ENCODE assay signal across 19 cellular contexts in genomic region chr13:75873499-75873898, GRCh38.
A peak's percentile ranks its signal among the peaks of the same experiment; 100 is the strongest.
DNase-seq lines count a peak whose midpoint lies in the region; ATAC-seq, FAIRE-seq and TF ChIP-seq lines count a peak whose summit lies in the region.
"Had no signal": no experiment of that assay in that cellular context is flagged by ENCODE, and none has a peak within 500 bp of the region (broad histone marks: within the 10 kb centered on the region; RNA-seq: fewer than 3 reads in every experiment).

No MANE protein-coding gene starts in this region.

- no peak overlapping the region for H4K8ac ChIP-seq in IMR-90 (ENCODE audit: low read depth in 2 of 2, low read length in 2 of 2)
- H4K8ac ChIP-seq in trophoblast cell (ENCODE audit: low read depth, low read length): no peak overlapping the region

- BruUV-seq in HepG2 (replicated peaks; lab: Mats Ljungman, UMichigan) (no TSS peak), IMR-90 (replicated peaks; lab: Mats Ljungman, UMichigan) (no TSS peak)

- no peak overlapping the region for H2AK9ac ChIP-seq in IMR-90 (replicated peaks; ENCODE audit: low read depth, low read length, poor library complexity)

- no peak overlapping the region for H3K9ac ChIP-seq in HepG2 (ENCODE audit: insufficient read depth, low read depth, low read length)
- no peak overlapping the region for H3K9ac ChIP-seq in IMR-90 (ENCODE audit: low read depth, low read length)
- H3K9ac ChIP-seq in trophoblast cell (ENCODE audit: low read length): no peak overlapping the region
- H3K9ac ChIP-seq: GM23248 had no signal

- H3K36me3 ChIP-seq in HepG2 (replicated peaks in 1 of 2; ENCODE audit: control insufficient read depth in 1 of 2, insufficient read depth in 2 of 2, low read length in 2 of 2) (no peaks in the 10 kb centered on the region), right lobe of liver (no peaks in the 10 kb centered on the region), IMR-90 (ENCODE audit: control insufficient read depth, insufficient read depth, low read length) (no peaks in the 10 kb centered on the region), trophoblast cell (ENCODE audit: control insufficient read depth in 1 of 2, insufficient read depth in 2 of 2, low read length in 2 of 2) (no peaks in the 10 kb centered on the region), tibial artery (no peaks in the 10 kb centered on the region)

- no peak overlapping the region for H3K23ac ChIP-seq in IMR-90 (ENCODE audit: low read depth, low read length)
- no peak overlapping the region for H3K23ac ChIP-seq in trophoblast cell (ENCODE audit: low read length)

- H3K56ac ChIP-seq in IMR-90 (ENCODE audit: extremely low read depth, insufficient read depth, low read length): no peak overlapping the region

- no peak overlapping the region for H4K12ac ChIP-seq in trophoblast cell (ENCODE audit: low read depth, low read length)

- H3K27me3 ChIP-seq in HepG2 (ENCODE audit: control insufficient read depth in 1 of 2, insufficient read depth in 2 of 2, low read length in 2 of 2) (peaks cover 0 to 15% of the 10 kb centered on the region in 2 experiments; a peak in 2 of 5 replicates), right lobe of liver (no peaks in the 10 kb centered on the region), IMR-90 (ENCODE audit: control insufficient read depth, insufficient read depth, low read length) (peaks cover 4% of the 10 kb centered on the region), trophoblast cell (ENCODE audit: insufficient read depth, low read length) (no peaks in the 10 kb centered on the region), tibial artery (no peaks in the 10 kb centered on the region)

- H2AK5ac ChIP-seq in IMR-90 (ENCODE audit: low read depth, low read length): no peak overlapping the region
- no peak overlapping the region for H2AK5ac ChIP-seq in trophoblast cell (ENCODE audit: low read length)

- H3K79me2 ChIP-seq in HepG2 (ENCODE audit: insufficient read depth, low read length): no peaks in the 10 kb centered on the region
- H3K79me2 ChIP-seq in trophoblast cell (ENCODE audit: control insufficient read depth, insufficient read depth, low read length, poor library complexity): no peaks in the 10 kb centered on the region

- POLR2A ChIA-PET in HepG2 (lab: Yijun Ruan, JAX): no interaction called here
- POLR2A ChIA-PET in IMR-90 (lab: Charles Lee; ENCODE audit: unreplicated experiment): no interaction called here

- H3K27ac ChIP-seq in HepG2 (ENCODE audit: extremely low read length, insufficient read depth, low read length): no peak overlapping the region
- no peak overlapping the region for H3K27ac ChIP-seq in right lobe of liver
- no peak overlapping the region for H3K27ac ChIP-seq in IMR-90 (ENCODE audit: insufficient read depth, low read length)
- no peak overlapping the region for H3K27ac ChIP-seq in trophoblast cell (ENCODE audit: low read depth, low read length)
- no peak overlapping the region for H3K27ac ChIP-seq in tibial artery
- H3K27ac ChIP-seq: GM23248 had no signal

- H2BK5ac ChIP-seq in IMR-90 (ENCODE audit: low read depth, low read length, poor library complexity, severe bottlenecking) (no peak overlapping the region), trophoblast cell (ENCODE audit: low read depth, low read length, poor library complexity) (no peak overlapping the region)

- 73% methylated on average over 10 of the region's 10 CpGs for WGBS in HepG2 (ENCODE audit: low lambda C conversion rate)
- WGBS in right lobe of liver (ENCODE audit: insufficient coverage, low coverage, low lambda C conversion rate, missing lambda C conversion rate): 67% methylated on average over 9 of the region's 10 CpGs
- WGBS in IMR-90 (ENCODE audit: extremely low coverage in 2 of 2, insufficient read length in 1 of 2), 2 experiments: no CpG with 5 or more reads among the region's 10 CpGs
- no CpG with 5 or more reads among the region's 10 CpGs for WGBS in trophoblast cell (ENCODE audit: extremely low coverage, insufficient coverage, insufficient read length)

- TF ChIP-seq CTCF in HepG2 (CRISPR knock-in tag; IDR thresholded peaks at IDR 0.05) (no peak), right lobe of liver (IDR thresholded peaks at IDR 0.05) (no peak), IMR-90 (conservative IDR thresholded peaks at IDR 0.05; ENCODE audit: low read depth, low read length) (no peak), nephron progenitor cell (IDR thresholded peaks at IDR 0.05) (no peak), tibial artery (IDR thresholded peaks at IDR 0.05) (no peak)

- H2AFZ ChIP-seq in HepG2 (ENCODE audit: low read length) (no peak overlapping the region), IMR-90 (replicated peaks; ENCODE audit: low read length, poor library complexity) (no peak overlapping the region), trophoblast cell (ENCODE audit: insufficient read depth, low read length, poor library complexity) (no peak overlapping the region)
- H2AFZ ChIP-seq: GM23248 had no signal

- H4K91ac ChIP-seq in IMR-90 (ENCODE audit: insufficient read depth, low read depth, low read length) (no peak overlapping the region), trophoblast cell (ENCODE audit: low read depth, low read length) (no peak overlapping the region)

- in situ Hi-C loops in HepG2 (cut with HindIII; ENCODE audit: extremely low pct_ligation_motif_present, low pct_unique_long_range_greater_than_20kb): no loop called here
- in situ Hi-C loops in IMR-90 (cut with MboI; ENCODE audit: low sequenced_read_pairs): no loop called here

- H4K5ac ChIP-seq in IMR-90 (ENCODE audit: low read depth, low read length): no peak overlapping the region

- intact Hi-C loops in HepG2 (cut with micrococcal nuclease; ENCODE audit: unreplicated experiment) (no loop called here), right lobe of liver (cut with DNase I) (loop anchor here (10.0 kb wide), 2 partner anchors 141 to 601 kb away; no protein-coding TSS in a partner anchor), IMR-90 (cut with micrococcal nuclease) (loop anchor here (10.0 kb wide), 1 partner anchor 1111 kb away; no protein-coding TSS in a partner anchor), tibial artery (cut with DNase I; ENCODE audit: low total_unique reads) (no loop called here)

- TF ChIP-seq EP300 in HepG2 (IDR thresholded peaks at IDR 0.05; ENCODE audit: low read depth in 2 of 2, low read length in 2 of 2) (no peak), HepG2 (CRISPR knock-in tag; IDR thresholded peaks at IDR 0.05; ENCODE audit: borderline replicate concordance) (no peak)

- no peak overlapping the region for H3K27ac Mint-ChIP-seq in nephron progenitor cell
- H3K27ac Mint-ChIP-seq: B cell; CD4-positive, alpha-beta T cell had no signal

- TF ChIP-seq RAD21 in HepG2 (CRISPR knock-in tag; IDR thresholded peaks at IDR 0.05): no peak
- TF ChIP-seq RAD21 in IMR-90 (IDR thresholded peaks at IDR 0.05; ENCODE audit: low read length): no peak

- CTCF ChIA-PET in HepG2 (lab: Yijun Ruan, JAX; ENCODE audit: low intra/inter-chr PET ratio, low total read pairs): no interaction called here
- CTCF ChIA-PET in IMR-90 (lab: Yijun Ruan, JAX): interaction anchor here (0.5 kb wide), 1 partner anchor 865 kb away, joined by 3 read pairs; no protein-coding TSS in a partner anchor

- dilution Hi-C loops in IMR-90 (cut with HindIII; ENCODE audit: low sequenced_read_pairs, unreplicated experiment): no loop called here

- ATAC-seq in HepG2 (no peak), right lobe of liver (no peak), IMR-90 (ENCODE audit: low read depth) (no peak)

- H3K18ac ChIP-seq in IMR-90 (ENCODE audit: low read depth, low read length): no peak overlapping the region
- no peak overlapping the region for H3K18ac ChIP-seq in trophoblast cell (ENCODE audit: low read length)

- H3K9me1 ChIP-seq in IMR-90 (ENCODE audit: insufficient read depth, low read length): no peaks in the 10 kb centered on the region; the same call in 1 of the 2 replicates

- no peak overlapping the region for H2BK20ac ChIP-seq in IMR-90 (ENCODE audit: low read depth, low read length)

- H3K4ac ChIP-seq in IMR-90 (ENCODE audit: low read depth, low read length): no peak overlapping the region
- no peak overlapping the region for H3K4ac ChIP-seq in trophoblast cell (ENCODE audit: low read depth, low read length)

- H3K27me3 Mint-ChIP-seq in nephron progenitor cell (ENCODE audit: low read depth, poor library complexity): peaks cover 4% of the 10 kb centered on the region

- H3K4me3 Mint-ChIP-seq in nephron progenitor cell: no peak overlapping the region
- H3K4me3 Mint-ChIP-seq: B cell; CD4-positive, alpha-beta T cell had no signal

- H2BK120ac ChIP-seq in IMR-90 (ENCODE audit: low read depth, low read length) (no peak overlapping the region), trophoblast cell (ENCODE audit: insufficient read depth, low read length, poor library complexity) (no peak overlapping the region)

- TF ChIP-seq POLR2A in HepG2 (IDR thresholded peaks at IDR 0.05; ENCODE audit: insufficient read depth in 1 of 2, low read depth in 2 of 2, low read length in 2 of 2) (no peak), right lobe of liver (IDR thresholded peaks at IDR 0.05) (no peak), IMR-90 (IDR thresholded peaks at IDR 0.05; ENCODE audit: low read depth, low read length) (no peak)

- no peak for FAIRE-seq in HepG2 (lab: Jason Lieb, UNC)
- FAIRE-seq: D721Med, G401.6, GM12891, GM19239, H54, HTR-8/SVneo had no signal

- H4K20me1 ChIP-seq in HepG2 (ENCODE audit: insufficient read depth, low read length) (no peaks in the 10 kb centered on the region), IMR-90 (ENCODE audit: insufficient read depth, low read length) (no peaks in the 10 kb centered on the region)

- H3K4me1 Mint-ChIP-seq in nephron progenitor cell: peaks cover 40% of the 10 kb centered on the region

- H3K9me3 Mint-ChIP-seq in nephron progenitor cell: no peaks in the 10 kb centered on the region
- H3K9me3 Mint-ChIP-seq: CD4-positive, alpha-beta T cell had no signal

- H2BK15ac ChIP-seq in IMR-90 (ENCODE audit: low read depth, low read length): no peak overlapping the region

- DNase-seq in HepG2 (ENCODE audit: low spot score) (no peak), right lobe of liver (no peak), IMR-90 (no peak), amniotic epithelial cell (ENCODE audit: low read depth) (peak; percentile 49), nephron progenitor cell (no peak), trophoblast cell (no peak), tibial artery (no peak)
- DNase-seq: C1 segment of cervical spinal cord; Caco-2; CD4-positive, alpha-beta T cell; GM23248; HCEC 1CT had no signal

- H3K79me1 ChIP-seq in IMR-90 (ENCODE audit: low read depth in 1 of 2, low read length in 2 of 2) (no peaks in the 10 kb centered on the region), trophoblast cell (ENCODE audit: low read length) (peaks cover 2% of the 10 kb centered on the region)

- H3K9me3 ChIP-seq in HepG2 (ENCODE audit: low read length) (no peaks in the 10 kb centered on the region), right lobe of liver (no peaks in the 10 kb centered on the region), IMR-90 (ENCODE audit: control insufficient read depth, insufficient read depth, low read length) (no peaks in the 10 kb centered on the region), trophoblast cell (ENCODE audit: insufficient read depth, low read depth, low read length) (peaks cover 1% of the 10 kb centered on the region), tibial artery (no peaks in the 10 kb centered on the region)
- H3K9me3 ChIP-seq: Caco-2 had no signal

- H3K4me1 ChIP-seq in HepG2 (ENCODE audit: insufficient read depth, low read length) (no peaks in the 10 kb centered on the region), right lobe of liver (no peaks in the 10 kb centered on the region), IMR-90 (ENCODE audit: control insufficient read depth, insufficient read depth, low read length) (0 out of 2 replicates have a peak, but pooled peaks cover 1% of the 10 kb centered on the region), trophoblast cell (ENCODE audit: control insufficient read depth in 1 of 2, insufficient read depth in 2 of 2, low read length in 2 of 2) (peaks cover 2 to 5% of the 10 kb centered on the region in 2 experiments), tibial artery (peaks cover 0 to 6% (median 4%) of the 10 kb centered on the region in 4 donors)

- H3K14ac ChIP-seq in IMR-90 (replicated peaks; ENCODE audit: low read depth, low read length): no peak overlapping the region
- no peak overlapping the region for H3K14ac ChIP-seq in trophoblast cell (ENCODE audit: low read length)

- H3K36me3 Mint-ChIP-seq in nephron progenitor cell (ENCODE audit: low read depth): no peaks in the 10 kb centered on the region

- no peak overlapping the region for H3K4me3 ChIP-seq in HepG2 (replicated peaks in 1 of 3; ENCODE audit: insufficient read depth in 1 of 3, low read depth in 2 of 3, low read length in 3 of 3)
- H3K4me3 ChIP-seq in right lobe of liver: no peak overlapping the region
- H3K4me3 ChIP-seq in IMR-90 (ENCODE audit: insufficient read depth, low read depth, low read length): no peak overlapping the region
- no peak overlapping the region for H3K4me3 ChIP-seq in trophoblast cell (ENCODE audit: low read depth, low read length)
- no peak overlapping the region for H3K4me3 ChIP-seq in tibial artery
- H3K4me3 ChIP-seq: GM23248 had no signal

- no peak overlapping the region for H2BK12ac ChIP-seq in trophoblast cell (ENCODE audit: low read length)

- H3K4me2 ChIP-seq in HepG2 (ENCODE audit: low read depth, low read length) (no peak overlapping the region), IMR-90 (ENCODE audit: low read depth, low read length) (no peak overlapping the region), trophoblast cell (ENCODE audit: low read length) (no peak overlapping the region)

Comparison
In these comparisons a context has a peak if more than half of its experiments do, and no peak if none do; other contexts are left out.
1. intact Hi-C loops: an anchor here in right lobe of liver (10.0 kb wide) and IMR-90 (10.0 kb wide); none called in HepG2 and tibial artery.